ENCODE assay signal across 2 cellular contexts in genomic region chr15:73996939-73997338, GRCh38.
TF ChIP-seq lines count a peak whose summit lies in the region.

No MANE protein-coding gene starts in this region.

TF ChIP-seq in IMR-90, 13 proteins besides CTCF, POLR2A, EP300 and RAD21 (continued from another document):
- no peak for TF ChIP-seq RCOR1 (IDR thresholded peaks at IDR 0.05; ENCODE audit: insufficient replicate concordance, low read length)
- no peak for TF ChIP-seq FOS (IDR thresholded peaks at IDR 0.05; ENCODE audit: low read depth, low read length)
- no peak for TF ChIP-seq ELK1 (IDR thresholded peaks at IDR 0.05; ENCODE audit: borderline replicate concordance, low read depth, low read length)
- no peak for TF ChIP-seq MAZ (IDR thresholded peaks at IDR 0.05; ENCODE audit: borderline replicate concordance, low read depth, low read length)
- TF ChIP-seq BHLHE40 (IDR thresholded peaks at IDR 0.05; ENCODE audit: low read depth, low read length): no peak
- TF ChIP-seq USF2 (IDR thresholded peaks at IDR 0.05; ENCODE audit: low read depth, low read length): no peak
- TF ChIP-seq SMC3 (IDR thresholded peaks at IDR 0.05; ENCODE audit: low read depth, low read length): no peak
- TF ChIP-seq RFX5 (IDR thresholded peaks at IDR 0.05; ENCODE audit: low read depth, low read length): no peak
TF ChIP-seq in IMR-90: peak in this region for 0.

TF ChIP-seq in liver, 16 proteins besides CTCF, POLR2A, EP300 and RAD21 (continued from another document):
- TF ChIP-seq ATF3 (IDR thresholded peaks at IDR 0.05): no peak
- TF ChIP-seq RXRA (IDR thresholded peaks at IDR 0.05): peak in 1 of 2 donors; percentile 45
- TF ChIP-seq FOXA1 (IDR thresholded peaks at IDR 0.05): no peak
